In genomic region chr22:50708996-50709395, GRCh38 we compare ENCODE assay signal across 31 cellular contexts. TPM values are rescaled to one million over a fixed set of nuclear protein-coding genes. Genes with fewer than 3 reads are reported as not detected.
"Had no signal": no experiment of that assay in that cellular context is flagged by ENCODE, and none has a peak within 500 bp of the region (broad histone marks: within the 10 kb centered on the region; RNA-seq: fewer than 3 reads in every experiment).

No MANE protein-coding gene starts in this region.

- H3K27me3 Mint-ChIP-seq: activated CD8-positive, alpha-beta T cell treated with anti-CD3 and anti-CD28 coated beads for 36 hours; activated naive CD8-positive, alpha-beta T cell treated with anti-CD3 and anti-CD28 coated beads for 36 hours had no signal

- H3K4me1 ChIP-seq: SJSA1 had no signal

- H3K4me1 Mint-ChIP-seq: activated CD4-positive, alpha-beta T cell treated with anti-CD3 and anti-CD28 coated beads, Interleukin-2, amount 10 ng/mL, durations not matched to agents 24 days and 14 days; activated naive CD8-positive, alpha-beta T cell treated with anti-CD3 and anti-CD28 coated beads for 36 hours had no signal

- H3K27ac ChIP-seq: brain microvascular endothelial cell, cardiac muscle cell, SJSA1 had no signal

- H3K9me3 ChIP-seq: SJSA1, SK-N-SH had no signal

- H3K4me3 ChIP-seq: cardiac muscle cell, SJSA1 had no signal

- H3K36me3 ChIP-seq: brain microvascular endothelial cell, cardiac muscle cell, SJSA1 had no signal

- H3K4me3 Mint-ChIP-seq: activated CD4-positive, alpha-beta T cell treated with anti-CD3 and anti-CD28 coated beads, Interleukin-2, amount 10 ng/mL, durations not matched to agents 24 days and 14 days; activated CD8-positive, alpha-beta T cell treated with anti-CD3 and anti-CD28 coated beads for 36 hours; activated naive CD8-positive, alpha-beta T cell treated with anti-CD3 and anti-CD28 coated beads for 36 hours; activated T-cell treated with anti-CD3 and anti-CD28 coated beads, Interleukin-2, amount 50 U/mL, for 72 hours; activated T-helper 17 cell treated with anti-CD3 and anti-CD28 coated beads, Interleukin-2, amount 50 U/mL, for 72 hours; T-helper 1 cell treated with Interleukin-12 subunit alpha and Interleukin-12 subunit beta and Interleukin-4 antibody, amounts not matched to agents 30 μg/mL and 1 μg/mL, for 36 hours; T-helper 2 cell treated with Interferon-gamma antibody and Interleukin-4, amounts not matched to agents 5 μg/mL and 100 μg/mL, for 36 hours had no signal

- DNase-seq: activated CD4-positive, alpha-beta T cell treated with anti-CD3 and anti-CD28 coated beads, Interleukin-2, amount 10 ng/mL, durations not matched to agents 24 days and 14 days; activated CD4-positive, alpha-beta T cell treated with anti-CD3 and anti-CD28 coated beads, Interleukin-2, amount 50 U/mL, for 4 hours; activated CD8-positive, alpha-beta T cell treated with anti-CD3 and anti-CD28 coated beads for 36 hours; activated effector memory CD4-positive, alpha-beta T cell treated with anti-CD3 and anti-CD28 coated beads, Interleukin-2, amount 50 U/mL, for 16 hours; activated naive CD4-positive, alpha-beta T cell; activated naive CD4-positive, alpha-beta T cell treated with anti-CD3 and anti-CD28 coated beads, Interleukin-2, amount 50 U/mL, for 16 hours; activated naive CD8-positive, alpha-beta T cell treated with anti-CD3 and anti-CD28 coated beads for 36 hours; activated T-cell treated with anti-CD3 and anti-CD28 coated beads, Interleukin-2, amount 50 U/mL, for 1 hour; activated T-cell treated with anti-CD3 and anti-CD28 coated beads, Interleukin-2, amount 50 U/mL, for 72 hours; amniotic stem cell; brain microvascular endothelial cell; Karpas-422; KBM-7; NCI-H1105; NCI-H1417 treated with DMSO at 0.1 percent for 48 hours; NCI-H187 treated with DMSO at 0.1 percent for 48 hours; NCI-H2081; NCI-H226; NCI-H446 treated with DMSO at 0.1 percent for 48 hours; NCI-H524; SHP77 treated with DMSO at 0.1 percent for 48 hours; SK-N-SH had no signal

- H3K9me3 Mint-ChIP-seq: activated CD4-positive, alpha-beta T cell treated with anti-CD3 and anti-CD28 coated beads, Interleukin-2, amount 10 ng/mL, durations not matched to agents 24 days and 14 days; activated CD8-positive, alpha-beta T cell treated with anti-CD3 and anti-CD28 coated beads for 36 hours; activated naive CD8-positive, alpha-beta T cell treated with anti-CD3 and anti-CD28 coated beads for 36 hours; activated T-helper 17 cell treated with anti-CD3 and anti-CD28 coated beads, Interleukin-2, amount 50 U/mL, for 72 hours; T-helper 1 cell treated with Interleukin-12 subunit alpha and Interleukin-12 subunit beta and Interleukin-4 antibody, amounts not matched to agents 30 μg/mL and 1 μg/mL, for 36 hours; T-helper 2 cell treated with Interferon-gamma antibody and Interleukin-4, amounts not matched to agents 5 μg/mL and 100 μg/mL, for 36 hours had no signal

- H3K27ac Mint-ChIP-seq: activated CD4-positive, alpha-beta T cell treated with anti-CD3 and anti-CD28 coated beads, Interleukin-2, amount 10 ng/mL, durations not matched to agents 24 days and 14 days; activated CD8-positive, alpha-beta T cell treated with anti-CD3 and anti-CD28 coated beads for 36 hours; activated naive CD8-positive, alpha-beta T cell treated with anti-CD3 and anti-CD28 coated beads for 36 hours; activated T-cell treated with anti-CD3 and anti-CD28 coated beads, Interleukin-2, amount 50 U/mL, for 72 hours; activated T-helper 17 cell treated with anti-CD3 and anti-CD28 coated beads, Interleukin-2, amount 50 U/mL, for 72 hours; T-helper 1 cell treated with Interleukin-12 subunit alpha and Interleukin-12 subunit beta and Interleukin-4 antibody, amounts not matched to agents 30 μg/mL and 1 μg/mL, for 36 hours; T-helper 2 cell treated with Interferon-gamma antibody and Interleukin-4, amounts not matched to agents 5 μg/mL and 100 μg/mL, for 36 hours had no signal

- H3K27me3 ChIP-seq: brain microvascular endothelial cell, cardiac muscle cell, SJSA1 had no signal

- H3K36me3 Mint-ChIP-seq: activated naive CD8-positive, alpha-beta T cell treated with anti-CD3 and anti-CD28 coated beads for 36 hours had no signal

RNA-seq across cellular contexts. Expression of gene ACR, which starts 29.0 kb away (rescaled TPM):
- total RNA-seq: activated CD4-positive, alpha-beta T cell treated with anti-CD3 and anti-CD28 coated beads, Interleukin-2, amount 10 ng/mL, durations not matched to agents 24 days and 14 days; activated CD8-positive, alpha-beta memory T cell treated with anti-CD3 and anti-CD28 coated beads for 36 hours; activated CD8-positive, alpha-beta T cell treated with anti-CD3 and anti-CD28 coated beads for 36 hours; activated naive CD8-positive, alpha-beta T cell treated with anti-CD3 and anti-CD28 coated beads for 36 hours; activated T-cell treated with anti-CD3 and anti-CD28 coated beads, Interleukin-2, amount 50 U/mL, for 72 hours; activated T-helper 17 cell treated with anti-CD3 and anti-CD28 coated beads, Interleukin-2, amount 50 U/mL, for 72 hours; MCF 10A; RPMI7951; SJSA1 had no signal
- polyA plus RNA-seq: aorta, cardiac muscle cell had no signal
